Comparison of ENCODE assay signal across 11 cellular contexts in genomic region chr6:160519133-160519532, GRCh38.
DNase-seq lines count a peak whose midpoint lies in the region; ATAC-seq and TF ChIP-seq lines count a peak whose summit lies in the region.
"Had no signal": no experiment of that assay in that cellular context is flagged by ENCODE, and none has a peak within 500 bp of the region (broad histone marks: within the 10 kb centered on the region; RNA-seq: fewer than 3 reads in every experiment).

No MANE protein-coding gene starts in this region.

- H3K36me3 Mint-ChIP-seq in activated CD4-positive, alpha-beta T cell treated with anti-CD3 and anti-CD28 coated beads, Interleukin-2, amount 10 ng/mL, durations not matched to agents 24 days and 14 days (ENCODE audit: low read depth) = no peaks in the 10 kb centered on the region
- H3K36me3 Mint-ChIP-seq in IgD-negative memory B cell = peaks cover 2% of the 10 kb centered on the region
- H3K36me3 Mint-ChIP-seq in activated naive CD8-positive, alpha-beta T cell treated with anti-CD3 and anti-CD28 coated beads, Interleukin-2, amount 50 U/mL, for 24 hours (ENCODE audit: low read depth) = no peaks in the 10 kb centered on the region
- H3K36me3 Mint-ChIP-seq in natural killer cell treated with Interleukin-12 subunit alpha and Interleukin-12 subunit beta and Interleukin-15 and Interleukin-18, amount 100 ng/mL, for 72 hours = peaks cover 26% of the 10 kb centered on the region

- peaks cover 55% of the 10 kb centered on the region for H3K27me3 Mint-ChIP-seq in activated CD4-positive, alpha-beta T cell treated with anti-CD3 and anti-CD28 coated beads, Interleukin-2, amount 10 ng/mL, durations not matched to agents 24 days and 14 days
- peaks cover 7% of the 10 kb centered on the region for H3K27me3 Mint-ChIP-seq in IgD-negative memory B cell
- H3K27me3 Mint-ChIP-seq in activated naive CD8-positive, alpha-beta T cell treated with anti-CD3 and anti-CD28 coated beads, Interleukin-2, amount 50 U/mL, for 24 hours = peaks cover 9% of the 10 kb centered on the region
- no peaks in the 10 kb centered on the region for H3K27me3 Mint-ChIP-seq in natural killer cell treated with Interleukin-12 subunit alpha and Interleukin-12 subunit beta and Interleukin-15 and Interleukin-18, amount 100 ng/mL, for 72 hours

- no peaks in the 10 kb centered on the region for H3K27me3 ChIP-seq in upper lobe of right lung
- H3K27me3 ChIP-seq: ovary had no signal

- peak; percentile 55 for DNase-seq in activated CD4-positive, alpha-beta T cell treated with anti-CD3 and anti-CD28 coated beads, Interleukin-2, amount 10 ng/mL, durations not matched to agents 24 days and 14 days
- no peak for DNase-seq in activated CD4-positive, alpha-beta T cell treated with anti-CD3 and anti-CD28 coated beads, Interleukin-2, amount 50 U/mL, for 1 hour
- DNase-seq in activated naive CD8-positive, alpha-beta T cell treated with anti-CD3 and anti-CD28 coated beads, Interleukin-2, amount 50 U/mL, for 24 hours = no peak
- no peak for DNase-seq in natural killer cell treated with Interleukin-12 subunit alpha and Interleukin-12 subunit beta and Interleukin-15 and Interleukin-18, amount 100 ng/mL, for 72 hours (ENCODE audit: low spot score)
- DNase-seq in sciatic nerve (ENCODE audit: low spot score) = no peak
- DNase-seq in upper lobe of right lung = no peak
- no peak for DNase-seq in DMS114 treated with DMSO at 0.1 percent for 48 hours (lab: John Stamatoyannopoulos, UW; ENCODE audit: unreplicated experiment)
- DNase-seq: NCI-H187 had no signal

- H3K4me1 Mint-ChIP-seq in activated CD4-positive, alpha-beta T cell treated with anti-CD3 and anti-CD28 coated beads, Interleukin-2, amount 10 ng/mL, durations not matched to agents 24 days and 14 days = peaks cover 26% of the 10 kb centered on the region
- peaks cover 6 to 8% (median 7%) of the 10 kb centered on the region in 3 donors for H3K4me1 Mint-ChIP-seq in IgD-negative memory B cell
- peaks cover 24% of the 10 kb centered on the region for H3K4me1 Mint-ChIP-seq in activated naive CD8-positive, alpha-beta T cell treated with anti-CD3 and anti-CD28 coated beads, Interleukin-2, amount 50 U/mL, for 24 hours
- H3K4me1 Mint-ChIP-seq in natural killer cell treated with Interleukin-12 subunit alpha and Interleukin-12 subunit beta and Interleukin-15 and Interleukin-18, amount 100 ng/mL, for 72 hours (ENCODE audit: low read depth in 2 of 2) = peaks cover 45 to 55% of the 10 kb centered on the region in 2 donors

- intact Hi-C loops in activated CD4-positive, alpha-beta T cell treated with anti-CD3 and anti-CD28 coated beads, Interleukin-2, amount 10 ng/mL, durations not matched to agents 24 days and 14 days (cut with micrococcal nuclease) = loop anchor here (5.0 kb wide), 1 partner anchor 248 kb away; no protein-coding TSS in a partner anchor
- intact Hi-C loops in sciatic nerve (cut with DNase I) (no loop called here), upper lobe of right lung (cut with DNase I) (no loop called here)

- no peaks in the 10 kb centered on the region for H3K9me3 ChIP-seq in upper lobe of right lung
- H3K9me3 ChIP-seq: ovary had no signal

- no peak overlapping the region for H3K27ac Mint-ChIP-seq in activated CD4-positive, alpha-beta T cell treated with anti-CD3 and anti-CD28 coated beads, Interleukin-2, amount 10 ng/mL, durations not matched to agents 24 days and 14 days
- no peak overlapping the region for H3K27ac Mint-ChIP-seq in IgD-negative memory B cell
- no peak overlapping the region for H3K27ac Mint-ChIP-seq in activated naive CD8-positive, alpha-beta T cell treated with anti-CD3 and anti-CD28 coated beads, Interleukin-2, amount 50 U/mL, for 24 hours
- peak overlapping the region; percentile 91 to 95 for H3K27ac Mint-ChIP-seq in natural killer cell treated with Interleukin-12 subunit alpha and Interleukin-12 subunit beta and Interleukin-15 and Interleukin-18, amount 100 ng/mL, for 72 hours

- no peaks in the 10 kb centered on the region for H3K36me3 ChIP-seq in upper lobe of right lung
- H3K36me3 ChIP-seq: ovary had no signal

- H3K27ac ChIP-seq in upper lobe of right lung = no peak overlapping the region

- no peak for ATAC-seq in activated naive CD8-positive, alpha-beta T cell treated with anti-CD3 and anti-CD28 coated beads, Interleukin-2, amount 50 U/mL, for 24 hours
- ATAC-seq in natural killer cell treated with Interleukin-12 subunit alpha and Interleukin-12 subunit beta and Interleukin-15 and Interleukin-18, amount 100 ng/mL, for 72 hours = no peak
- ATAC-seq in sciatic nerve (no peak), upper lobe of right lung (no peak)

- no peak overlapping the region for H3K4me3 ChIP-seq in upper lobe of right lung
- H3K4me3 ChIP-seq: lung had no signal

- TF ChIP-seq CTCF in upper lobe of right lung (IDR thresholded peaks at IDR 0.05) = no peak

- H3K4me3 Mint-ChIP-seq in activated CD4-positive, alpha-beta T cell treated with anti-CD3 and anti-CD28 coated beads, Interleukin-2, amount 10 ng/mL, durations not matched to agents 24 days and 14 days = peak overlapping the region; percentile 49
- peak overlapping the region; percentile 41 to 97 (median 84) for H3K4me3 Mint-ChIP-seq in IgD-negative memory B cell
- peak overlapping the region; percentile 84 for H3K4me3 Mint-ChIP-seq in activated naive CD8-positive, alpha-beta T cell treated with anti-CD3 and anti-CD28 coated beads, Interleukin-2, amount 50 U/mL, for 24 hours
- H3K4me3 Mint-ChIP-seq in natural killer cell treated with Interleukin-12 subunit alpha and Interleukin-12 subunit beta and Interleukin-15 and Interleukin-18, amount 100 ng/mL, for 72 hours = peak overlapping the region; percentile 91

- H3K9me3 Mint-ChIP-seq in activated CD4-positive, alpha-beta T cell treated with anti-CD3 and anti-CD28 coated beads, Interleukin-2, amount 10 ng/mL, durations not matched to agents 24 days and 14 days = peaks cover 11% of the 10 kb centered on the region
- no peaks in the 10 kb centered on the region for H3K9me3 Mint-ChIP-seq in IgD-negative memory B cell
- no peaks in the 10 kb centered on the region for H3K9me3 Mint-ChIP-seq in activated naive CD8-positive, alpha-beta T cell treated with anti-CD3 and anti-CD28 coated beads, Interleukin-2, amount 50 U/mL, for 24 hours
- peaks cover 6% of the 10 kb centered on the region for H3K9me3 Mint-ChIP-seq in natural killer cell treated with Interleukin-12 subunit alpha and Interleukin-12 subunit beta and Interleukin-15 and Interleukin-18, amount 100 ng/mL, for 72 hours

- peaks cover 4% of the 10 kb centered on the region for H3K4me1 ChIP-seq in upper lobe of right lung

Comparison
In these comparisons a context has a peak if more than half of its experiments do, and no peak if none do; other contexts are left out.
1. H3K27ac Mint-ChIP-seq: peak in natural killer cell treated with Interleukin-12 subunit alpha and Interleukin-12 subunit beta and Interleukin-15 and Interleukin-18, amount 100 ng/mL, for 72 hours (2 of 2); none in activated CD4-positive, alpha-beta T cell treated with anti-CD3 and anti-CD28 coated beads, Interleukin-2, amount 10 ng/mL, durations not matched to agents 24 days and 14 days (single experiment), IgD-negative memory B cell (0 of 3) and activated naive CD8-positive, alpha-beta T cell treated with anti-CD3 and anti-CD28 coated beads, Interleukin-2, amount 50 U/mL, for 24 hours (single experiment).
2. Peak in every context shown above with its lines, with median percentiles within 50 percentile points of each other: H3K4me3 Mint-ChIP-seq.